In the genomic region with DNA sequence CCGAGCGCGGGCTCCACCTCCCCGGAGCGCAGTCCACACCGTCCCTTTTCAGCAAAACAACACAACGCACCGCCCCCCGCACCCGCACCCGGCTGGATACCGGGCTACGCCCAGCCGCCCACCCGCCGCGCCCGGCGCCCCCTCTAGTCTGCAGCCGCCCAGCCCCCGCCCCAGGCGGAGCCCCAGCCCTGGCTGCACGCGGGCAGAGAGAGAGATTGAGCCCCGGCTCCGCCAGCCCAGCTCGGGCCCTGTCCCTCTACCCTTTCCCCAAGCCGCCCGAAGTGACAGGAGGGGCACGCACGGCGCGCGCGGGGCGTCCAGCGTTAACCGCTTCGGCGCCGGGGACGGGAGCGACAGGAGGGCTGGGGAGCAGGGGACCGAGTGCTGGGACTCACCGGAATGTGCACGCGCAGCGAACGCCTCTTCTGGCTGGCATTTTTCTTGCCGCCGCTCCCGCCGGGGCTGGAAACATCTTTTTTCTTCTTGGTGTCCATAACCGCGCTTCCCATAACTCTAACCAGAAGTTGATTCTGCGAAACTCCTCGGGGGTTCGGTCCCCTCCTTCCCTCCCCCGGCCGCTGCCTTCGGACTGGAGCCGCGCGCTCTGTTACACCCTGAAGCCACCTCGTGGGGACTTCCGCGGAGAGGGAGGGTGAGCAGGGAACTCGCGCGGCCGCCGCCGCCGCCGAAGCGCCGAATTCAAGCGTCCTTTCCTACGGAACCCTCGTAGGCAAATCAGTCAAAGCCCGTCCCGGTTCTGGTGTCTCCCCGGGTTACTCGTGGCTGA, we compare ENCODE assay signal across 8 cellular contexts. TPM values are rescaled to one million over a fixed set of nuclear protein-coding genes. Genes with fewer than 3 reads are reported as not detected.
DNase-seq lines count a peak whose midpoint lies in the region; ATAC-seq and TF ChIP-seq lines count a peak whose summit lies in the region.

No MANE protein-coding gene starts in this region.

- H3K9ac ChIP-seq in H9 (ENCODE audit: extremely low read depth, insufficient read length, low read length) (no peak overlapping the region), neural cell (ENCODE audit: low read length) (peak overlapping the region; percentile 54)

- no peak overlapping the region for H3K18ac ChIP-seq in H9 (ENCODE audit: insufficient read length, low read depth, low read length)

- no peak overlapping the region for H2BK5ac ChIP-seq in H9 (ENCODE audit: insufficient read length, low read length)

- peaks cover 71% of the 10 kb centered on the region for H3K27me3 Mint-ChIP-seq in H9 (ENCODE audit: low read depth)

- H3K79me2 ChIP-seq in H9 (ENCODE audit: insufficient read depth, low read length) = no peaks in the 10 kb centered on the region
- H3K79me2 ChIP-seq in neural cell (replicated peaks; ENCODE audit: insufficient read depth, low read length) = no peaks in the 10 kb centered on the region

- DNase-seq in H9 = peak; percentile 77
- DNase-seq in NOMO-1 (lab: John Stamatoyannopoulos, UW; ENCODE audit: unreplicated experiment in 2 of 2) = peak; percentile 19 to 32
- DNase-seq in activated T-helper 1 cell treated with Interleukin-2 at 50 U/mL for 16 hours (ENCODE audit: low read depth) = peak; percentile 56
- peak; percentile 8 for DNase-seq in fibroblast of pulmonary artery (ENCODE audit: low read depth)
- peak; percentile 75 for DNase-seq in stimulated activated naive CD8-positive, alpha-beta T cell treated with anti-CD3 and anti-CD28 coated beads, Interleukin-15, Interleukin-2, amounts not matched to agents 100 U/mL and 50 U/mL, for 24 hours

- H4K91ac ChIP-seq in H9 (ENCODE audit: insufficient read length, low read depth, low read length) = no peak overlapping the region

- peak; percentile 56 for ATAC-seq in stimulated activated naive CD8-positive, alpha-beta T cell treated with anti-CD3 and anti-CD28 coated beads, Interleukin-15, Interleukin-2, amounts not matched to agents 100 U/mL and 50 U/mL, for 24 hours
- no peak for ATAC-seq in GM18505 (IDR thresholded peaks at IDR 0.05; ENCODE audit: unreplicated experiment)

- no CpG with 5 or more reads among the region's 84 CpGs for whole genome bisulfite sequencing in H9 (ENCODE audit: extremely low coverage, insufficient read length, low lambda C conversion rate)

- H2AK5ac ChIP-seq in H9 (ENCODE audit: insufficient read length, low read length) = no peak overlapping the region

- H3K9me2 ChIP-seq in neural cell (ENCODE audit: insufficient read depth, low read length) = no peaks in the 10 kb centered on the region

- TF ChIP-seq POLR2A in GM18505 (IDR thresholded peaks at IDR 0.05; ENCODE audit: borderline replicate concordance, extremely low read depth, insufficient read depth, insufficient read length) = no peak

- peak overlapping the region; percentile 80 to 91 for H3K4me3 Mint-ChIP-seq in H9

- H3K9me3 ChIP-seq in H9 (ENCODE audit: control insufficient read depth, low read depth, low read length) (no peaks in the 10 kb centered on the region), neural cell (ENCODE audit: low read length) (no peaks in the 10 kb centered on the region)

- H4K5ac ChIP-seq in H9 (ENCODE audit: insufficient read length, low read depth, low read length) = no peak overlapping the region

- H3K27ac Mint-ChIP-seq in H9 = no peak overlapping the region

- H3T11ph ChIP-seq in H9 (ENCODE audit: low read length) = no peak overlapping the region

- TF ChIP-seq RAD21 in neural cell (conservative IDR thresholded peaks at IDR 0.05) = peak; percentile 39

- no peaks in the 10 kb centered on the region for H3K4me1 ChIP-seq in H9 (ENCODE audit: insufficient read depth, low read length)

- H3K4ac ChIP-seq in H9 (ENCODE audit: low read depth, low read length) = no peak overlapping the region

- no peaks in the 10 kb centered on the region for H3F3A ChIP-seq in neural cell (ENCODE audit: insufficient read depth, low read length, poor library complexity, severe bottlenecking)

- peaks cover 8% of the 10 kb centered on the region for H3K27me3 ChIP-seq in H9 (ENCODE audit: insufficient read depth, low read length)
- peaks cover 45% of the 10 kb centered on the region for H3K27me3 ChIP-seq in neural cell (ENCODE audit: insufficient read depth, low read depth, low read length)

- H3K4me3 ChIP-seq in fibroblast of pulmonary artery (replicated peaks; ENCODE audit: low read depth, low read length) = peak overlapping the region; percentile 59
- H3K4me3 ChIP-seq in neural cell (ENCODE audit: low read length) = peak overlapping the region; percentile 90

- peaks cover 5 to 6% of the 10 kb centered on the region in 2 experiments for H3K4me1 Mint-ChIP-seq in H9

- H3K56ac ChIP-seq in H9 (ENCODE audit: insufficient read length, low read depth, low read length) = no peak overlapping the region

- TF ChIP-seq CTCF in C4-2B (conservative IDR thresholded peaks at IDR 0.05) (no peak), H9 (conservative IDR thresholded peaks at IDR 0.05) (no peak), fibroblast of pulmonary artery (IDR thresholded peaks at IDR 0.05; ENCODE audit: low read length, missing control alignments) (no peak), neural cell (IDR thresholded peaks at IDR 0.05; ENCODE audit: poor library complexity, severe bottlenecking) (peak; percentile 15)

- peaks cover 27% of the 10 kb centered on the region for H3K23me2 ChIP-seq in H9 (ENCODE audit: insufficient read length, low read depth, low read length, poor library complexity, severe bottlenecking)

- no peaks in the 10 kb centered on the region for H3K36me3 ChIP-seq in neural cell (ENCODE audit: insufficient read depth, low read length)

- peak overlapping the region; percentile 60 for H3K27ac ChIP-seq in C4-2B
- H3K27ac ChIP-seq in H9 (ENCODE audit: insufficient read length, low read depth, low read length) = no peak overlapping the region
- no peak overlapping the region for H3K27ac ChIP-seq in neural cell (ENCODE audit: low read length)

- H2AFZ ChIP-seq in H9 (ENCODE audit: low read length) (no peak overlapping the region), neural cell (ENCODE audit: low read depth, low read length) (peak overlapping the region; percentile 33)

- H3K9me3 Mint-ChIP-seq in H9 = no peaks in the 10 kb centered on the region

- no peak for TF ChIP-seq EP300 in neural cell (conservative IDR thresholded peaks at IDR 0.05; ENCODE audit: poor library complexity, severe bottlenecking)

- H3K23ac ChIP-seq in H9 (ENCODE audit: insufficient read length, low read depth, low read length) = no peak overlapping the region

- H4K8ac ChIP-seq in H9 (replicated peaks; ENCODE audit: insufficient read length, low read depth, low read length) = no peak overlapping the region

- no peak overlapping the region for H2BK120ac ChIP-seq in H9 (ENCODE audit: low read depth, low read length, poor library complexity, severe bottlenecking)

- no peak overlapping the region; the same call in 1 of the 2 replicates for H3K14ac ChIP-seq in H9 (ENCODE audit: insufficient read depth, low read length)

- H3K79me1 ChIP-seq in H9 (ENCODE audit: insufficient read depth, low read depth, low read length, poor library complexity, severe bottlenecking) = no peaks in the 10 kb centered on the region

- H4K20me1 ChIP-seq in H9 (ENCODE audit: control insufficient read depth, insufficient read depth, insufficient read length) (no peaks in the 10 kb centered on the region), neural cell (ENCODE audit: insufficient read depth) (no peaks in the 10 kb centered on the region)

- no peaks in the 10 kb centered on the region for H3K36me3 Mint-ChIP-seq in H9 (ENCODE audit: insufficient read depth in 1 of 3, low read depth in 3 of 3)

- H2BK15ac ChIP-seq in H9 (ENCODE audit: low read depth, low read length) = no peak overlapping the region; the same call in 1 of the 2 replicates

- peak overlapping the region; percentile 95 for H3K4me2 ChIP-seq in H9 (ENCODE audit: insufficient read depth, insufficient read length, low read length)
- peak overlapping the region; percentile 99 for H3K4me2 ChIP-seq in neural cell (ENCODE audit: low read length)

- H2BK12ac ChIP-seq in H9 (ENCODE audit: insufficient read length, low read depth, low read length) = no peak overlapping the region

- H2BK20ac ChIP-seq in H9 (ENCODE audit: low read depth, low read length, poor library complexity, severe bottlenecking) = no peak overlapping the region

TF ChIP-seq in neural cell, 6 proteins besides CTCF, POLR2A, EP300 and RAD21:
- TF ChIP-seq MXI1 (conservative IDR thresholded peaks at IDR 0.05; ENCODE audit: poor library complexity, severe bottlenecking) = peak; percentile 43
- no peak for TF ChIP-seq POLR2AphosphoS5 (IDR thresholded peaks at IDR 0.05)
- peak; percentile 44 for TF ChIP-seq SMC3 (conservative IDR thresholded peaks at IDR 0.05; ENCODE audit: poor library complexity)

RNA-seq across cellular contexts. Expression of a gene that starts 0.6 kb away (rescaled TPM):
- 11.8 and 12.3 TPM in 2 replicates for total RNA-seq in H9 (2021)
- 22.7 and 22.9 TPM in 2 replicates for polyA plus RNA-seq in neural cell
- 23.0 and 27.5 TPM in 2 replicates for polyA minus RNA-seq in neural cell

Comparison
In these comparisons a context has a peak if more than half of its experiments do, and no peak if none do; other contexts are left out.
1. DNase-seq: peak in every context shown above with its lines; median percentile 77 in H9; 75 in stimulated activated naive CD8-positive, alpha-beta T cell treated with anti-CD3 and anti-CD28 coated beads, Interleukin-15, Interleukin-2, amounts not matched to agents 100 U/mL and 50 U/mL, for 24 hours; 56 in activated T-helper 1 cell treated with Interleukin-2 at 50 U/mL for 16 hours; 26 in NOMO-1; 8 in fibroblast of pulmonary artery.